15 cellular contexts compared by ENCODE assay signal in the genomic region with DNA sequence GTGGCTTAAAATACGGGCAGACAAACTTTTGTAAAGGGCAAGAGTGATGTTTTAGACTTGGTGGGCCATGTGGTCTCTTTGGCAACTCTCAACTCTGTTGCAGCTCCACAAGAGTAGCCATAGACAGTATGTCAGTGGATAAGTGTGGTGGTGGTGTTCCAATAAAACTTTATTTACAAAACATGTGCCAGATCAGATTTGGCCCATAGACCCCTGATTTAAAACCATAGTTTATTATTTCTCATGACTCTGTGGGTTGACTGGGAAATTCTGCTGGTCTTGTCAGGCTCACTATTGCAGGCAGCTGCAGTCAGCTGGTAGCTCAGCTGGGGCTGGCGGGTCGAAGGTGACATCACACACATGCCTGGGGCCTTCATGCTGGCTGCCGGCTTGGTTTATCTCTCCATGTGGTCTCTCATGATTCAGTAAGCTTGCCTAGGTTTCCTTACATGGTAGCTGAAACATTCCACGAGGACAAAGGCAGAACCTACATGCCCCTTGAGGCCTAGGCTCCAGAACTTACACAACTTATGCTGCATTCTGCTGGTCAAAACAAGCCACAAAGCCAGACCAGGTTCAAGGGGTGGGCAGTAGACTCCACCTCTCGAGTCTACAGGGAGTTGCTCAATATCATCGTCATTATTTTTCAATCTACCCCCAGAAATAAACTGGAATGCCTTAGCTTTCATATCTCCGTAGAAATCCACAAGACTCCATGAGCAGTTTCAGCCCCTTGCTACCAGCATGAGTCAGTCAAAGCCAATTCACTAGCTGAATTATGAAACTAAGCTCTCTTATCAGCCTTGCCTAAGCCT.
DNase-seq lines count a peak whose midpoint lies in the region; ATAC-seq, FAIRE-seq and TF ChIP-seq lines count a peak whose summit lies in the region.
"Had no signal": no experiment of that assay in that cellular context is flagged by ENCODE, and none has a peak within 500 bp of the region (broad histone marks: within the 10 kb centered on the region; RNA-seq: fewer than 3 reads in every experiment).

No MANE protein-coding gene starts in this region.

- intact Hi-C loops in K562 (cut with micrococcal nuclease) = no loop called here

- no peaks in the 10 kb centered on the region for H3K9me3 Mint-ChIP-seq in immature natural killer cell
- H3K9me3 Mint-ChIP-seq: activated T-cell treated with anti-CD3 and anti-CD28 coated beads, Interleukin-2, amount 50 U/mL, for 24 hours; CD8-positive, alpha-beta T cell; stimulated activated naive CD8-positive, alpha-beta T cell treated with anti-CD3 and anti-CD28 coated beads, Interleukin-15, amount 100 ng/mL, for 72 hours had no signal

- POLR2A ChIA-PET in K562 (lab: Yijun Ruan, JAX) = interaction anchor here (0.6 kb wide), 1 partner anchor 120 kb away, joined by 3 read pairs; no protein-coding TSS in a partner anchor

- H3F3A ChIP-seq in smooth muscle cell (ENCODE audit: low read depth) = peaks cover 42% of the 10 kb centered on the region

- H3K27me3 Mint-ChIP-seq in immature natural killer cell (ENCODE audit: low read depth in 3 of 3) = peaks cover 0 to 5% (median 2%) of the 10 kb centered on the region in 3 donors
- H3K27me3 Mint-ChIP-seq: activated T-cell treated with anti-CD3 and anti-CD28 coated beads, Interleukin-2, amount 50 U/mL, for 24 hours; stimulated activated naive CD8-positive, alpha-beta T cell treated with anti-CD3 and anti-CD28 coated beads, Interleukin-15, amount 100 ng/mL, for 72 hours had no signal

- TF ChIP-seq EP300 in K562 (IDR thresholded peaks at IDR 0.05; ENCODE audit: low read length) = no peak

- H3K79me2 ChIP-seq in K562 (ENCODE audit: control insufficient read depth, insufficient read depth, low read length) = no peaks in the 10 kb centered on the region
- H3K79me2 ChIP-seq in smooth muscle cell (ENCODE audit: low read depth) = no peaks in the 10 kb centered on the region

- H3K4me2 ChIP-seq in K562 (ENCODE audit: insufficient read depth, low read length) (no peak overlapping the region), smooth muscle cell (peak overlapping the region; percentile 82)

- ATAC-seq in K562 = no peak
- ATAC-seq in GM19351 (IDR thresholded peaks at IDR 0.05; ENCODE audit: unreplicated experiment) = no peak
- no peak for ATAC-seq in HG03565 (IDR thresholded peaks at IDR 0.05; ENCODE audit: unreplicated experiment)
- ATAC-seq: CD8-positive, alpha-beta T cell; stimulated activated naive CD8-positive, alpha-beta T cell treated with anti-CD3 and anti-CD28 coated beads, Interleukin-15, amount 100 ng/mL, for 72 hours had no signal

- no peaks in the 10 kb centered on the region for H3K9me1 ChIP-seq in K562 (ENCODE audit: control insufficient read depth, insufficient read depth, low read length)

- H3K27ac ChIP-seq in K562 (ENCODE audit: extremely low read depth, low read depth, low read length) (no peak overlapping the region), smooth muscle cell (ENCODE audit: low read depth) (peak overlapping the region; percentile 90)
- H3K27ac ChIP-seq: esophagus squamous epithelium, pancreas had no signal

- TF ChIP-seq POLR2A in K562 (conservative IDR thresholded peaks at IDR 0.05) = no peak

- no peak for FAIRE-seq in K562 (lab: Jason Lieb, UNC)
- FAIRE-seq: bronchial epithelial cell, keratinocyte, pancreas had no signal

- TF ChIP-seq RAD21 in K562 (CRISPR knock-in tag; conservative IDR thresholded peaks at IDR 0.05 in 1 of 2, IDR thresholded peaks at IDR 0.05 in 1 of 2) = no peak

- TF ChIP-seq CTCF in K562 (IDR thresholded peaks at IDR 0.05 in 2 of 3, conservative IDR thresholded peaks at IDR 0.05 in 1 of 3; ENCODE audit: insufficient read depth in 2 of 3, low read depth in 1 of 3, low read length in 3 of 3) (no peak), smooth muscle cell (IDR thresholded peaks at IDR 0.05; ENCODE audit: borderline replicate concordance, insufficient read depth, poor library complexity, severe bottlenecking) (no peak)

- H3K9ac ChIP-seq in K562 (ENCODE audit: insufficient read depth in 1 of 2, low read depth in 2 of 2, low read length in 2 of 2) (no peak overlapping the region), smooth muscle cell (ENCODE audit: low read depth) (peak overlapping the region; percentile 73)

- H3K9me3 ChIP-seq in K562 (replicated peaks; ENCODE audit: control insufficient read depth, insufficient read depth, low read depth, low read length) = no peaks in the 10 kb centered on the region
- H3K9me3 ChIP-seq in smooth muscle cell (replicated peaks; ENCODE audit: low read depth) = no peaks in the 10 kb centered on the region
- H3K9me3 ChIP-seq: esophagus squamous epithelium, pancreas had no signal

- CTCF ChIA-PET in K562 (lab: Yijun Ruan, JAX; ENCODE audit: low intra/inter-chr PET ratio) = no interaction called here

- no peaks in the 10 kb centered on the region for H3K27me3 ChIP-seq in K562 (ENCODE audit: control insufficient read depth in 2 of 2, insufficient read depth in 2 of 2, low read length in 2 of 2)
- H3K27me3 ChIP-seq in smooth muscle cell (ENCODE audit: low read depth) = no peaks in the 10 kb centered on the region
- H3K27me3 ChIP-seq: esophagus squamous epithelium, pancreas had no signal

- no peaks in the 10 kb centered on the region for H3K36me3 Mint-ChIP-seq in immature natural killer cell
- H3K36me3 Mint-ChIP-seq: CD8-positive, alpha-beta T cell had no signal

- H3K4me3 ChIP-seq in K562 (no peak overlapping the region), smooth muscle cell (no peak overlapping the region)
- H3K4me3 ChIP-seq: esophagus squamous epithelium, pancreas had no signal

- in situ Hi-C loops in K562 (cut with MboI) = no loop called here

- H3K36me3 ChIP-seq in K562 (ENCODE audit: control insufficient read depth, insufficient read depth, low read length) (no peaks in the 10 kb centered on the region), smooth muscle cell (ENCODE audit: low read depth) (no peaks in the 10 kb centered on the region)
- H3K36me3 ChIP-seq: esophagus squamous epithelium, pancreas had no signal

- no peak overlapping the region for H3K27ac Mint-ChIP-seq in immature natural killer cell
- H3K27ac Mint-ChIP-seq: activated T-cell treated with anti-CD3 and anti-CD28 coated beads, Interleukin-2, amount 50 U/mL, for 24 hours; CD8-positive, alpha-beta T cell; stimulated activated naive CD8-positive, alpha-beta T cell treated with anti-CD3 and anti-CD28 coated beads, Interleukin-15, amount 100 ng/mL, for 72 hours had no signal

- WGBS in K562 (ENCODE audit: insufficient coverage, low coverage, missing lambda C conversion rate) = 5% methylated on average over 7 of the region's 8 CpGs
- WGBS in smooth muscle cell (ENCODE audit: low lambda C conversion rate) = 8% methylated on average over 8 of the region's 8 CpGs

- H3K4me3 Mint-ChIP-seq in immature natural killer cell = no peak overlapping the region
- H3K4me3 Mint-ChIP-seq: activated T-cell treated with anti-CD3 and anti-CD28 coated beads, Interleukin-2, amount 50 U/mL, for 24 hours; CD8-positive, alpha-beta T cell; stimulated activated naive CD8-positive, alpha-beta T cell treated with anti-CD3 and anti-CD28 coated beads, Interleukin-15, amount 100 ng/mL, for 72 hours had no signal

- no peaks in the 10 kb centered on the region for H3K4me1 Mint-ChIP-seq in immature natural killer cell
- H3K4me1 Mint-ChIP-seq: stimulated activated naive CD8-positive, alpha-beta T cell treated with anti-CD3 and anti-CD28 coated beads, Interleukin-15, amount 100 ng/mL, for 72 hours had no signal

- H4K20me1 ChIP-seq in K562 (replicated peaks; ENCODE audit: control insufficient read depth, insufficient read depth, low read length) = no peaks in the 10 kb centered on the region
- no peaks in the 10 kb centered on the region for H4K20me1 ChIP-seq in smooth muscle cell (ENCODE audit: low read depth)

- H2AFZ ChIP-seq in K562 (ENCODE audit: low read depth, low read length) (no peak overlapping the region), smooth muscle cell (ENCODE audit: low read depth) (no peak overlapping the region)

- H3K4me1 ChIP-seq in K562 (replicated peaks in 1 of 2; ENCODE audit: control insufficient read depth in 2 of 2, insufficient read depth in 2 of 2, low read length in 2 of 2) (no peaks in the 10 kb centered on the region), smooth muscle cell (ENCODE audit: low read depth) (peaks cover 28% of the 10 kb centered on the region)
- H3K4me1 ChIP-seq: pancreas had no signal

- BruUV-seq in K562 (replicated peaks; lab: Mats Ljungman, UMichigan) = no TSS peak

- DNase-seq in LHCN-M2 (ENCODE audit: low read depth) = peak; percentile 42
- DNase-seq in K562 (ENCODE audit: extremely low read depth in 1 of 4, low spot score in 3 of 4) = peak in 1 of 4 experiments; percentile 3
- DNase-seq in iPS-NIHi11 (ENCODE audit: low spot score) = peak; percentile 42
- peak; percentile 30 for DNase-seq in smooth muscle cell (lab: John Stamatoyannopoulos, UW; ENCODE audit: unreplicated experiment)
- DNase-seq in activated CD4-positive, CD25-positive, alpha-beta regulatory T cell treated with anti-CD3 and anti-CD28 coated beads, Interleukin-2, amount 50 U/mL, for 72 hours = no peak
- DNase-seq in immature natural killer cell = no peak
- DNase-seq: activated T-cell treated with anti-CD3 and anti-CD28 coated beads, Interleukin-2, amount 50 U/mL, for 24 hours; CD8-positive, alpha-beta T cell; esophagus squamous epithelium; pancreas; stimulated activated naive CD8-positive, alpha-beta T cell treated with anti-CD3 and anti-CD28 coated beads, Interleukin-15, amount 100 ng/mL, for 72 hours had no signal

TF ChIP-seq in K562, 482 proteins besides CTCF, POLR2A, EP300 and RAD21 (continues in another document):
- no peak for TF ChIP-seq MAFF (IDR thresholded peaks at IDR 0.05; ENCODE audit: low read length)

Comparison
In these comparisons a context has a peak if more than half of its experiments do, and no peak if none do; other contexts are left out.
1. DNase-seq: peak in LHCN-M2 (single experiment), iPS-NIHi11 (single experiment) and smooth muscle cell (single experiment); none in activated CD4-positive, CD25-positive, alpha-beta regulatory T cell treated with anti-CD3 and anti-CD28 coated beads, Interleukin-2, amount 50 U/mL, for 72 hours (single experiment) and immature natural killer cell (0 of 3).